Comparison of ENCODE assay signal across 15 cellular contexts in the genomic region with DNA sequence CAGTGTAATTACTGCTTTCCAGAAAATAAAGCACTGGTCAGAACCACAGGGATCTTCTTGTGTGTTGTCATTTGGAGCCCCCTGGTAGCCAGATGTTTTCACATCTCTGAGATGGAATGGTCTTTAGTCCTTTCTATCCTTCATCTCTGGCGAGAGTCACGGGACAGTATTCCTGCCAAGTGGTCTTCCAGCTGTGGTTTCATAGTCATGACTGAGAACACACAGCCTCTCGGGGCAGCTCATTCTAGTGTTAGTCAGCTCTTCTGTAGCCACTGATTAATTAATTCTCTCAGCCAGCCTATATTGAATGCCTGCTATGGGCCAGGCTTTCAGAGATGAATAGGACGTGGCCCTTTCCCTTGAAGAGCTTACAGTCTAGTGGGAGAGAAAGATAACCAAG. TPM values are rescaled to one million over a fixed set of nuclear protein-coding genes. Genes with fewer than 3 reads are reported as not detected.
DNase-seq lines count a peak whose midpoint lies in the region; ATAC-seq and TF ChIP-seq lines count a peak whose summit lies in the region.
"Had no signal": no experiment of that assay in that cellular context is flagged by ENCODE, and none has a peak within 500 bp of the region (broad histone marks: within the 10 kb centered on the region; RNA-seq: fewer than 3 reads in every experiment).

No MANE protein-coding gene starts in this region.

- TF ChIP-seq POLR2A in erythroblast (IDR thresholded peaks at IDR 0.05; ENCODE audit: low read length) = no peak

- intact Hi-C loops in sciatic nerve (cut with DNase I) = no loop called here

- ATAC-seq in esophagus mucosa = peak; percentile 10
- peak; percentile 82 for ATAC-seq in sciatic nerve
- ATAC-seq: activated CD8-positive, alpha-beta T cell treated with anti-CD3 and anti-CD28 coated beads, Interleukin-2, amount 10 ng/mL, durations not matched to agents 7 days and 5 days had no signal

- DNase-seq in EH (ENCODE audit: low read depth) (peak; percentile 86), HT1080 (ENCODE audit: low read depth) (peak; percentile 76), sciatic nerve (ENCODE audit: low spot score) (no peak), erythroblast (lab: John Stamatoyannopoulos, UW) (no peak), nephron progenitor cell (no peak), SIG-M5 (lab: John Stamatoyannopoulos, UW) (no peak)
- DNase-seq: activated CD8-positive, alpha-beta T cell treated with anti-CD3 and anti-CD28 coated beads, Interleukin-2, amount 10 ng/mL, durations not matched to agents 7 days and 5 days; activated gamma-delta T cell treated with Interleukin-2 at 50 U/mL for 16 hours; Caco-2; foreskin melanocyte; naive thymus-derived CD4-positive, alpha-beta T cell; NCI-H1105; NCI-H446; T1000 had no signal

- no peak overlapping the region for H3K4me3 Mint-ChIP-seq in nephron progenitor cell
- H3K4me3 Mint-ChIP-seq: activated CD8-positive, alpha-beta T cell treated with anti-CD3 and anti-CD28 coated beads, Interleukin-2, amount 10 ng/mL, durations not matched to agents 7 days and 5 days; naive thymus-derived CD4-positive, alpha-beta T cell had no signal

- no peak overlapping the region for H3K27ac Mint-ChIP-seq in nephron progenitor cell
- H3K27ac Mint-ChIP-seq: activated CD8-positive, alpha-beta T cell treated with anti-CD3 and anti-CD28 coated beads, Interleukin-2, amount 10 ng/mL, durations not matched to agents 7 days and 5 days had no signal

- H3K4me1 Mint-ChIP-seq in nephron progenitor cell = peaks cover 5% of the 10 kb centered on the region

- no peak for TF ChIP-seq CTCF in nephron progenitor cell (IDR thresholded peaks at IDR 0.05)

- no peaks in the 10 kb centered on the region for H3K9me3 Mint-ChIP-seq in nephron progenitor cell
- H3K9me3 Mint-ChIP-seq: naive thymus-derived CD4-positive, alpha-beta T cell had no signal

- H3K27me3 Mint-ChIP-seq in nephron progenitor cell (ENCODE audit: low read depth, poor library complexity) = no peaks in the 10 kb centered on the region
- H3K27me3 Mint-ChIP-seq: naive thymus-derived CD4-positive, alpha-beta T cell had no signal

- H3K36me3 Mint-ChIP-seq in nephron progenitor cell (ENCODE audit: low read depth) = peaks cover 59% of the 10 kb centered on the region

RNA-seq across cellular contexts. Expression of a gene that starts 34.1 kb away (rescaled TPM):
- 44.6 and 56.3 TPM in 2 replicates for total RNA-seq in HT1080 (2014; rRNA removed; shearing (Covaris generic))
- 24.8 and 28.0 TPM in 2 replicates for polyA plus RNA-seq in HT1080 (2015; cell fraction: cytosol; rRNA removed)
- polyA plus RNA-seq in HT1080 (2015; cell fraction: nucleus; rRNA removed) = 131 and 151 TPM in 2 replicates
- total RNA-seq in esophagus mucosa (13.4 TPM), sciatic nerve (34.6 TPM)

RNA-seq across cellular contexts. Expression of a gene that starts 34.2 kb away (rescaled TPM):
- total RNA-seq in HT1080 (2014; rRNA removed; shearing (Covaris generic)) = 3.5 and 4.0 TPM in 2 replicates
- polyA plus RNA-seq in HT1080 (2015; cell fraction: cytosol; rRNA removed) = 5.1 and 6.2 TPM in 2 replicates
- polyA plus RNA-seq in HT1080 (2015; cell fraction: nucleus; rRNA removed) = 5.0 and 7.3 TPM in 2 replicates
- 2.6 TPM for total RNA-seq in esophagus mucosa
- total RNA-seq in sciatic nerve = 8.2 TPM

RNA-seq across cellular contexts. Expression of a gene that starts 51.7 kb away (rescaled TPM):
- total RNA-seq in HT1080 (2014; rRNA removed; shearing (Covaris generic)) = 2.3 and 3.9 TPM in 2 replicates
- 6.5 and 6.9 TPM in 2 replicates for polyA plus RNA-seq in HT1080 (2015; cell fraction: cytosol; rRNA removed)
- polyA plus RNA-seq in HT1080 (2015; cell fraction: nucleus; rRNA removed) = 4.9 and 6.3 TPM in 2 replicates
- 2.7 TPM for total RNA-seq in esophagus mucosa
- total RNA-seq in sciatic nerve = 74.8 TPM
- total RNA-seq: activated CD8-positive, alpha-beta T cell treated with anti-CD3 and anti-CD28 coated beads, Interleukin-2, amount 10 ng/mL, durations not matched to agents 7 days and 5 days had no signal

Comparison
In these comparisons a context has a peak if more than half of its experiments do, and no peak if none do; other contexts are left out.
1. DNase-seq: peak in EH (single experiment) and HT1080 (single experiment); none in sciatic nerve (single experiment), erythroblast (0 of 2), nephron progenitor cell (single experiment) and SIG-M5 (single experiment).
2. RNA of a gene that starts 51.7 kb away (total RNA-seq): 74.8 TPM in sciatic nerve (single experiment); 2.7 TPM in esophagus mucosa (single experiment) and 2.3 to 3.9 TPM in HT1080; every median in the first group is over 10 times any median in the second.